In genomic region chr12:106309671-106310313, GRCh38 we compare ENCODE assay signal across 10 cellular contexts. TPM values are rescaled to one million over a fixed set of nuclear protein-coding genes. Genes with fewer than 3 reads are reported as not detected.
DNase-seq lines count a peak whose midpoint lies in the region; ATAC-seq and TF ChIP-seq lines count a peak whose summit lies in the region.
"Had no signal": no experiment of that assay in that cellular context is flagged by ENCODE, and none has a peak within 500 bp of the region (broad histone marks: within the 10 kb centered on the region; RNA-seq: fewer than 3 reads in every experiment).

No MANE protein-coding gene starts in this region.

- H3K27me3 ChIP-seq in brain microvascular endothelial cell (replicated peaks), result no peaks in the 10 kb centered on the region
- no peaks in the 10 kb centered on the region for H3K27me3 ChIP-seq in suprapubic skin

- TF ChIP-seq EP300 in suprapubic skin (IDR thresholded peaks at IDR 0.05), result no peak

- H3K9me3 Mint-ChIP-seq in natural killer cell, result no peaks in the 10 kb centered on the region
- no peaks in the 10 kb centered on the region for H3K9me3 Mint-ChIP-seq in natural killer cell treated with Interleukin-12 subunit alpha and Interleukin-12 subunit beta and Interleukin-15 and Interleukin-18, amount 100 ng/mL, for 72 hours

- H3K4me1 ChIP-seq in suprapubic skin, result peaks cover 62% of the 10 kb centered on the region
- H3K4me1 ChIP-seq: BE2C had no signal

- ATAC-seq in natural killer cell, result no peak
- no peak for ATAC-seq in natural killer cell treated with Interleukin-12 subunit alpha and Interleukin-12 subunit beta and Interleukin-15 and Interleukin-18, amount 100 ng/mL, for 72 hours
- ATAC-seq in activated CD4-positive, CD25-positive, alpha-beta regulatory T cell treated with anti-CD3 and anti-CD28 coated beads, Interleukin-2, amount 50 U/mL, for 24 hours, result no peak

- H3K27me3 Mint-ChIP-seq in natural killer cell (ENCODE audit: low read depth in 2 of 2), result no peaks in the 10 kb centered on the region
- no peaks in the 10 kb centered on the region for H3K27me3 Mint-ChIP-seq in natural killer cell treated with Interleukin-12 subunit alpha and Interleukin-12 subunit beta and Interleukin-15 and Interleukin-18, amount 100 ng/mL, for 72 hours

- intact Hi-C loops in natural killer cell (cut with micrococcal nuclease), result no loop called here

- H3K4me3 Mint-ChIP-seq in natural killer cell, result no peak overlapping the region
- no peak overlapping the region for H3K4me3 Mint-ChIP-seq in natural killer cell treated with Interleukin-12 subunit alpha and Interleukin-12 subunit beta and Interleukin-15 and Interleukin-18, amount 100 ng/mL, for 72 hours

- no peaks in the 10 kb centered on the region for H3K9me3 ChIP-seq in suprapubic skin
- H3K9me3 ChIP-seq: BE2C had no signal

- no peaks in the 10 kb centered on the region for H3K36me3 ChIP-seq in brain microvascular endothelial cell (replicated peaks)
- H3K36me3 ChIP-seq in suprapubic skin, result peaks cover 17% of the 10 kb centered on the region
- H3K36me3 ChIP-seq: BE2C had no signal

- H3K4me3 ChIP-seq in brain microvascular endothelial cell (ENCODE audit: low read depth, low read length) (no peak overlapping the region), suprapubic skin (no peak overlapping the region)

- H3K27ac Mint-ChIP-seq in natural killer cell, result peak overlapping the region; percentile 45 to 69
- H3K27ac Mint-ChIP-seq in natural killer cell treated with Interleukin-12 subunit alpha and Interleukin-12 subunit beta and Interleukin-15 and Interleukin-18, amount 100 ng/mL, for 72 hours, result no peak overlapping the region

- no peak for TF ChIP-seq POLR2A in suprapubic skin (IDR thresholded peaks at IDR 0.05)

- TF ChIP-seq CTCF in natural killer cell (IDR thresholded peaks at IDR 0.05), result no peak
- TF ChIP-seq CTCF in brain microvascular endothelial cell (IDR thresholded peaks at IDR 0.05; ENCODE audit: low read depth, low read length, missing control alignments), result no peak
- no peak for TF ChIP-seq CTCF in suprapubic skin (IDR thresholded peaks at IDR 0.05)

- H3K27ac ChIP-seq in brain microvascular endothelial cell (no peak overlapping the region), suprapubic skin (no peak overlapping the region)

- H3K36me3 Mint-ChIP-seq in natural killer cell, result no peaks in the 10 kb centered on the region
- H3K36me3 Mint-ChIP-seq in natural killer cell treated with Interleukin-12 subunit alpha and Interleukin-12 subunit beta and Interleukin-15 and Interleukin-18, amount 100 ng/mL, for 72 hours, result no peaks in the 10 kb centered on the region

- 85% methylated on average over 5 of the region's 5 CpGs for WGBS in suprapubic skin

- DNase-seq in natural killer cell, result no peak
- no peak for DNase-seq in natural killer cell treated with Interleukin-12 subunit alpha and Interleukin-12 subunit beta and Interleukin-15 and Interleukin-18, amount 100 ng/mL, for 72 hours (ENCODE audit: low spot score)
- DNase-seq in brain microvascular endothelial cell, result peak; percentile 47
- DNase-seq in kidney tubule cell (ENCODE audit: low spot score), result peak; percentile 90
- DNase-seq in suprapubic skin (ENCODE audit: low spot score in 2 of 2), result no peak
- DNase-seq in NCI-H1105 treated with DMSO at 0.1 percent for 48 hours (lab: John Stamatoyannopoulos, UW), result no peak
- DNase-seq in activated CD4-positive, alpha-beta T cell treated with anti-CD3 and anti-CD28 coated beads for 1 hour, result no peak
- DNase-seq: BE2C, H7 had no signal

- peaks cover 47 to 54% of the 10 kb centered on the region in 2 donors for H3K4me1 Mint-ChIP-seq in natural killer cell
- H3K4me1 Mint-ChIP-seq in natural killer cell treated with Interleukin-12 subunit alpha and Interleukin-12 subunit beta and Interleukin-15 and Interleukin-18, amount 100 ng/mL, for 72 hours (ENCODE audit: low read depth in 2 of 2), result peaks cover 14 to 28% of the 10 kb centered on the region in 2 donors

- in situ Hi-C loops in brain microvascular endothelial cell (cut with HindIII; ENCODE audit: low pct_ligation_motif_present, low sequenced_read_pairs), result no loop called here

RNA-seq across cellular contexts. Expression of gene TCP11L2, which starts 7.3 kb away (rescaled TPM):
- total RNA-seq in natural killer cell, result 10 to 100 TPM; 68.8 to 97.7 (median 71.1) TPM
- total RNA-seq in natural killer cell treated with Interleukin-12 subunit alpha and Interleukin-12 subunit beta and Interleukin-15 and Interleukin-18, amount 100 ng/mL, for 72 hours, result 1 to 10 TPM; 3.5 to 5.8 TPM
- total RNA-seq in suprapubic skin, result 10 to 100 TPM; 38.1 to 70.6 (median 61.2) TPM

RNA-seq across cellular contexts. Expression of gene POLR3B, which starts 47.8 kb away (rescaled TPM):
- total RNA-seq in natural killer cell, result 1 to 10 TPM; 3.8 to 8.1 (median 5.4) TPM
- total RNA-seq in natural killer cell treated with Interleukin-12 subunit alpha and Interleukin-12 subunit beta and Interleukin-15 and Interleukin-18, amount 100 ng/mL, for 72 hours, result 10 to 100 TPM in 1 of 2 donors, 1 to 10 TPM in 1; 9.0 to 12.3 TPM
- total RNA-seq in suprapubic skin, result 10 to 100 TPM in 3 of 4 donors, 1 to 10 TPM in 1; 9.6 to 14.6 (median 12.6) TPM

Comparison
In these comparisons a context has a peak if more than half of its experiments do, and no peak if none do; other contexts are left out.
1. H3K27ac Mint-ChIP-seq: peak in natural killer cell (2 of 2); none in natural killer cell treated with Interleukin-12 subunit alpha and Interleukin-12 subunit beta and Interleukin-15 and Interleukin-18, amount 100 ng/mL, for 72 hours (0 of 2).
2. RNA of gene TCP11L2, which starts 7.3 kb away (total RNA-seq): 68.8 to 97.7 TPM in natural killer cell and 38.1 to 70.6 TPM in suprapubic skin; 3.5 to 5.8 TPM in natural killer cell treated with Interleukin-12 subunit alpha and Interleukin-12 subunit beta and Interleukin-15 and Interleukin-18, amount 100 ng/mL, for 72 hours; every median in the first group is over 4 times any median in the second.
3. DNase-seq: peak in brain microvascular endothelial cell (single experiment) and kidney tubule cell (single experiment); none in natural killer cell (single experiment), natural killer cell treated with Interleukin-12 subunit alpha and Interleukin-12 subunit beta and Interleukin-15 and Interleukin-18, amount 100 ng/mL, for 72 hours (single experiment), suprapubic skin (0 of 2), NCI-H1105 treated with DMSO at 0.1 percent for 48 hours (single experiment) and activated CD4-positive, alpha-beta T cell treated with anti-CD3 and anti-CD28 coated beads for 1 hour (single experiment).